Comparison of ENCODE assay signal across 18 cellular contexts in genomic region chr12:58496411-58496810, GRCh38.
DNase-seq lines count a peak whose midpoint lies in the region; ATAC-seq and TF ChIP-seq lines count a peak whose summit lies in the region.
"Had no signal": no experiment of that assay in that cellular context is flagged by ENCODE, and none has a peak within 500 bp of the region (broad histone marks: within the 10 kb centered on the region; RNA-seq: fewer than 3 reads in every experiment).

No MANE protein-coding gene starts in this region.

- no peaks in the 10 kb centered on the region for H3K9me3 Mint-ChIP-seq in HFFc6

- no peak for TF ChIP-seq CTCF in HFFc6 (IDR thresholded peaks at IDR 0.05)

- no peak overlapping the region for H3K4me3 Mint-ChIP-seq in HFFc6
- H3K4me3 Mint-ChIP-seq: CD8-positive, alpha-beta memory T cell had no signal

- H3K36me3 Mint-ChIP-seq in HFFc6 (ENCODE audit: low read depth): no peaks in the 10 kb centered on the region
- H3K36me3 Mint-ChIP-seq: CD8-positive, alpha-beta memory T cell had no signal

- ATAC-seq in HG02798 (IDR thresholded peaks at IDR 0.05; ENCODE audit: poor library complexity, unreplicated experiment) (no peak), right cardiac atrium (no peak)

- H3K4me3 ChIP-seq in right cardiac atrium (ENCODE audit: low read length): no peak overlapping the region
- H3K4me3 ChIP-seq: BLaER1, HAP-1, MG63, SJSA1 had no signal

- H3K27me3 ChIP-seq in right cardiac atrium (ENCODE audit: control insufficient read depth, insufficient read depth): no peaks in the 10 kb centered on the region
- H3K27me3 ChIP-seq: BLaER1, MG63, SJSA1 had no signal

- H3K27ac Mint-ChIP-seq in HFFc6: no peak overlapping the region
- H3K27ac Mint-ChIP-seq: CD8-positive, alpha-beta memory T cell had no signal

- no peaks in the 10 kb centered on the region for H3K27me3 Mint-ChIP-seq in HFFc6 (ENCODE audit: insufficient read depth)

- peaks cover 20% of the 10 kb centered on the region for H3K4me1 Mint-ChIP-seq in HFFc6 (ENCODE audit: low read depth)
- H3K4me1 Mint-ChIP-seq: CD8-positive, alpha-beta memory T cell had no signal

- no peak overlapping the region for H3K27ac ChIP-seq in right cardiac atrium (ENCODE audit: low read length)
- H3K27ac ChIP-seq: BLaER1, SJSA1 had no signal

- H3K9me3 ChIP-seq in right cardiac atrium (ENCODE audit: control insufficient read depth, low read length): no peaks in the 10 kb centered on the region
- H3K9me3 ChIP-seq: BLaER1, HAP-1, MG63, SJSA1 had no signal

- DNase-seq in HFFc6 (peak; percentile 25), M059J (ENCODE audit: low read depth) (peak; percentile 93), astrocyte of the hippocampus (ENCODE audit: low read depth, low spot score) (peak; percentile 56), kidney tubule cell (ENCODE audit: low spot score) (peak; percentile 77), right cardiac atrium (no peak), NCI-H187 treated with DMSO at 0.1 percent for 48 hours (lab: John Stamatoyannopoulos, UW) (no peak), NCI-H1930 (lab: John Stamatoyannopoulos, UW) (no peak)
- DNase-seq: CD8-positive, alpha-beta memory T cell; KBM-7; MG63; NCI-H1092 treated with DMSO at 0.1 percent for 48 hours; NCI-H1694; NCI-H524; SW 1271 had no signal

- H3K4me1 ChIP-seq in right cardiac atrium (ENCODE audit: control insufficient read depth, insufficient read depth, low read length): no peaks in the 10 kb centered on the region
- H3K4me1 ChIP-seq: BLaER1, HAP-1, SJSA1 had no signal

- 48% methylated on average over 3 of the region's 3 CpGs for WGBS in right cardiac atrium

- intact Hi-C loops in right cardiac atrium (cut with DNase I): no loop called here

Comparison
In these comparisons a context has a peak if more than half of its experiments do, and no peak if none do; other contexts are left out.
1. DNase-seq: peak in HFFc6 (single experiment), M059J (single experiment), astrocyte of the hippocampus (single experiment) and kidney tubule cell (single experiment); none in right cardiac atrium (0 of 3), NCI-H187 treated with DMSO at 0.1 percent for 48 hours (single experiment) and NCI-H1930 (0 of 2).